1 cellular context compared by ENCODE assay signal in the genomic region with DNA sequence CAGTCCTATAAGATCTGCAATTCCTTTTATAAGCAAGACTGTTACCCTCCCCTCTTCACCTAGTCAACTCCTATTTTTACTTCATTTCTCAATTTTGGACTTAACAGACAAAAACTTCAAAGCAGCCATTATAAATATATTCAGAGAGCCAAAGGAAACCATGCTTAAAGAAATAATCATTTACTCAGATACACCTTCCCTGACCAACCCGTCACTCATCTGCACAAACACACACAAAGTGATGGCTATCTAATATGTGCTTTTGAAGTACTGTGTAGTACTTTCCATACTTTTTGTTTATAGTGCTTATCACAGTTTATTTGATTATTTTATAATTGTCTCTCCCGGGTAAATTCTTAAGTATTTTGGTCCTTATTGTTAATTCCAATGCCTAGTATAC.
TF ChIP-seq lines count a peak whose summit lies in the region.

No MANE protein-coding gene starts in this region.

TF ChIP-seq in HCT116, 20 proteins besides CTCF, POLR2A, EP300 and RAD21 (continued from another document):
- TF ChIP-seq, protein P1, sequence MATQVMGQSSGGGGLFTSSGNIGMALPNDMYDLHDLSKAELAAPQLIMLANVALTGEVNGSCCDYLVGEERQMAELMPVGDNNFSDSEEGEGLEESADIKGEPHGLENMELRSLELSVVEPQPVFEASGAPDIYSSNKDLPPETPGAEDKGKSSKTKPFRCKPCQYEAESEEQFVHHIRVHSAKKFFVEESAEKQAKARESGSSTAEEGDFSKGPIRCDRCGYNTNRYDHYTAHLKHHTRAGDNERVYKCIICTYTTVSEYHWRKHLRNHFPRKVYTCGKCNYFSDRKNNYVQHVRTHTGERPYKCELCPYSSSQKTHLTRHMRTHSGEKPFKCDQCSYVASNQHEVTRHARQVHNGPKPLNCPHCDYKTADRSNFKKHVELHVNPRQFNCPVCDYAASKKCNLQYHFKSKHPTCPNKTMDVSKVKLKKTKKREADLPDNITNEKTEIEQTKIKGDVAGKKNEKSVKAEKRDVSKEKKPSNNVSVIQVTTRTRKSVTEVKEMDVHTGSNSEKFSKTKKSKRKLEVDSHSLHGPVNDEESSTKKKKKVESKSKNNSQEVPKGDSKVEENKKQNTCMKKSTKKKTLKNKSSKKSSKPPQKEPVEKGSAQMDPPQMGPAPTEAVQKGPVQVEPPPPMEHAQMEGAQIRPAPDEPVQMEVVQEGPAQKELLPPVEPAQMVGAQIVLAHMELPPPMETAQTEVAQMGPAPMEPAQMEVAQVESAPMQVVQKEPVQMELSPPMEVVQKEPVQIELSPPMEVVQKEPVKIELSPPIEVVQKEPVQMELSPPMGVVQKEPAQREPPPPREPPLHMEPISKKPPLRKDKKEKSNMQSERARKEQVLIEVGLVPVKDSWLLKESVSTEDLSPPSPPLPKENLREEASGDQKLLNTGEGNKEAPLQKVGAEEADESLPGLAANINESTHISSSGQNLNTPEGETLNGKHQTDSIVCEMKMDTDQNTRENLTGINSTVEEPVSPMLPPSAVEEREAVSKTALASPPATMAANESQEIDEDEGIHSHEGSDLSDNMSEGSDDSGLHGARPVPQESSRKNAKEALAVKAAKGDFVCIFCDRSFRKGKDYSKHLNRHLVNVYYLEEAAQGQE (IDR thresholded peaks at IDR 0.05; ENCODE audit: low read depth) = no peak
- TF ChIP-seq FOSL1 (IDR thresholded peaks at IDR 0.05; ENCODE audit: low read depth) (no peak), SIN3A (IDR thresholded peaks at IDR 0.05; ENCODE audit: low read depth) (no peak)
